ENCODE assay signal across 8 cellular contexts in genomic region chr5:1593785-1594335, GRCh38.
A peak's percentile ranks its signal among the peaks of the same experiment; 100 is the strongest.
DNase-seq lines count a peak whose midpoint lies in the region; ATAC-seq and TF ChIP-seq lines count a peak whose summit lies in the region.
"Not testable (repeated sequence)": the region's sequence is repeated elsewhere in the genome, so short reads cannot be mapped to it uniquely, and the experiment has no call there.

No MANE protein-coding gene starts in this region.

- not testable (repeated sequence) for H3K27ac Mint-ChIP-seq in T-helper 2 cell treated with Interferon-gamma antibody and Interleukin-4, amounts not matched to agents 5 μg/mL and 100 μg/mL, for 36 hours
- H3K27ac Mint-ChIP-seq in naive thymus-derived CD8-positive, alpha-beta T cell = peak overlapping the region; percentile 48 to 92 (median 85)

- WGBS in stomach, 5 donors = 12 to 90% (median 15%) methylated on average over 6 to 29 of the region's 32 CpGs

- peak overlapping the region in 4 of 5 donors; percentile 70 to 87 (median 76) for H3K27ac ChIP-seq in stomach

- ATAC-seq in GM21576 (IDR thresholded peaks at IDR 0.05; ENCODE audit: unreplicated experiment) = peak; percentile 7
- peak; percentile 30 for ATAC-seq in HG03457 (IDR thresholded peaks at IDR 0.05; ENCODE audit: unreplicated experiment)
- peak; percentile 25 for ATAC-seq in left ventricle myocardium superior
- peak; percentile 8 to 41 for ATAC-seq in naive thymus-derived CD8-positive, alpha-beta T cell

- not testable (repeated sequence) for H3K9me3 ChIP-seq in stomach

- peaks cover under 1 to 13% (median 8%) of the 10 kb centered on the region in 4 donors for H3K36me3 ChIP-seq in stomach

- H3K4me3 ChIP-seq in stomach = peak overlapping the region; percentile 52 to 70 (median 58)

- H3K27me3 ChIP-seq in stomach = not testable (repeated sequence)

- intact Hi-C loops in left ventricle myocardium superior (cut with micrococcal nuclease); stomach (cut with DNase I; ENCODE audit: low total_unique reads): not testable (repeated sequence)

- POLR2A ChIA-PET in naive thymus-derived CD8-positive, alpha-beta T cell (lab: Charles Lee) = interaction anchor here (0.6 to 2.0 kb wide), 8 partner anchors 11 to 265 kb away, joined by 3 to 9 read pairs (median 4); partner anchors contain the start of genes LPCAT1 and MRPL36

- not testable (repeated sequence) for TF ChIP-seq POLR2A in stomach (IDR thresholded peaks at IDR 0.05)

- not testable (repeated sequence) for TF ChIP-seq EP300 in stomach (IDR thresholded peaks at IDR 0.05)

- not testable (repeated sequence) for H3K9me3 Mint-ChIP-seq in T-helper 2 cell treated with Interferon-gamma antibody and Interleukin-4, amounts not matched to agents 5 μg/mL and 100 μg/mL, for 36 hours; naive thymus-derived CD8-positive, alpha-beta T cell

- not testable (repeated sequence) for H3K36me3 Mint-ChIP-seq in T-helper 2 cell treated with Interferon-gamma antibody and Interleukin-4, amounts not matched to agents 5 μg/mL and 100 μg/mL, for 36 hours (ENCODE audit: low read depth)
- peaks cover 0 to 30% (median 2%) of the 10 kb centered on the region in 3 donors for H3K36me3 Mint-ChIP-seq in naive thymus-derived CD8-positive, alpha-beta T cell

- TF ChIP-seq CTCF in stomach (IDR thresholded peaks at IDR 0.05) = not testable (repeated sequence)

- peak; percentile 46 for DNase-seq in DMS 273 (lab: John Stamatoyannopoulos, UW; ENCODE audit: unreplicated experiment)
- DNase-seq in T-helper 2 cell treated with Interferon-gamma antibody and Interleukin-4, amounts not matched to agents 5 μg/mL and 100 μg/mL, for 36 hours (ENCODE audit: low spot score); left ventricle myocardium superior; stomach: not testable (repeated sequence)
- peak; percentile 38 for DNase-seq in cerebellar cortex (ENCODE audit: low spot score)
- DNase-seq in naive thymus-derived CD8-positive, alpha-beta T cell = peak in 2 of 10 donors; percentile 12 to 13

- not testable (repeated sequence) for H3K27me3 Mint-ChIP-seq in T-helper 2 cell treated with Interferon-gamma antibody and Interleukin-4, amounts not matched to agents 5 μg/mL and 100 μg/mL, for 36 hours (ENCODE audit: low read depth); naive thymus-derived CD8-positive, alpha-beta T cell

- peak overlapping the region; percentile 29 for H3K4me3 Mint-ChIP-seq in T-helper 2 cell treated with Interferon-gamma antibody and Interleukin-4, amounts not matched to agents 5 μg/mL and 100 μg/mL, for 36 hours
- peak overlapping the region; percentile 77 to 88 (median 84) for H3K4me3 Mint-ChIP-seq in naive thymus-derived CD8-positive, alpha-beta T cell

- peaks cover 5 to 13% (median 12%) of the 10 kb centered on the region in 4 donors for H3K4me1 ChIP-seq in stomach

- H3K4me1 Mint-ChIP-seq in T-helper 2 cell treated with Interferon-gamma antibody and Interleukin-4, amounts not matched to agents 5 μg/mL and 100 μg/mL, for 36 hours (ENCODE audit: low read depth) = not testable (repeated sequence)
- H3K4me1 Mint-ChIP-seq in naive thymus-derived CD8-positive, alpha-beta T cell = peaks cover 3 to 24% (median 11%) of the 10 kb centered on the region in 4 donors
